In genomic region chr5:7764452-7764851, GRCh38 we compare ENCODE assay signal across 18 cellular contexts.
DNase-seq lines count a peak whose midpoint lies in the region; ATAC-seq and TF ChIP-seq lines count a peak whose summit lies in the region.
"Had no signal": no experiment of that assay in that cellular context is flagged by ENCODE, and none has a peak within 500 bp of the region (broad histone marks: within the 10 kb centered on the region; RNA-seq: fewer than 3 reads in every experiment).

No MANE protein-coding gene starts in this region.

- H3K36me3 Mint-ChIP-seq in activated T-helper 1 cell treated with anti-CD3 and anti-CD28 coated beads, Interleukin-12 subunit alpha, Interleukin-12 subunit beta, Interleukin-2, Interleukin-4 antibody, amounts not matched to agents 30 ng/mL and 10 ng/mL and 1 ng/mL, durations not matched to agents 14 hours and 24 hours and 36 hours (ENCODE audit: low read depth), result no peaks in the 10 kb centered on the region
- H3K36me3 Mint-ChIP-seq: CD14-positive monocyte; CD4-positive, alpha-beta memory T cell had no signal

- DNase-seq in dorsolateral prefrontal cortex, result no peak
- DNase-seq in gastrocnemius medialis, result no peak
- no peak for DNase-seq in vagina (ENCODE audit: extremely low spot score in 2 of 2)
- no peak for DNase-seq in activated T-helper 1 cell treated with anti-CD3 and anti-CD28 coated beads, Interleukin-12 subunit alpha, Interleukin-12 subunit beta, Interleukin-2, Interleukin-4 antibody, amounts not matched to agents 30 ng/mL and 10 ng/mL and 1 ng/mL, durations not matched to agents 14 hours and 24 hours and 36 hours (ENCODE audit: low spot score)
- no peak for DNase-seq in activated T-cell treated with anti-CD3 and anti-CD28 coated beads, Interleukin-2, amount 50 U/mL, for 48 hours
- no peak for DNase-seq in SHP77 (lab: John Stamatoyannopoulos, UW)
- DNase-seq: 8988T; CD4-positive, alpha-beta memory T cell; DMS79; GDM1; H7; IMR-90 had no signal

- H3K4me3 Mint-ChIP-seq in activated T-helper 1 cell treated with anti-CD3 and anti-CD28 coated beads, Interleukin-12 subunit alpha, Interleukin-12 subunit beta, Interleukin-2, Interleukin-4 antibody, amounts not matched to agents 30 ng/mL and 10 ng/mL and 1 ng/mL, durations not matched to agents 14 hours and 24 hours and 36 hours, result no peak overlapping the region
- H3K4me3 Mint-ChIP-seq: CD4-positive, alpha-beta memory T cell; GM23338 had no signal

- POLR2A ChIA-PET in HEK293 (lab: Yijun Ruan, JAX), result no interaction called here

- H3K36me3 ChIP-seq in HEK293 (ENCODE audit: control insufficient read depth in 2 of 2, insufficient read depth in 1 of 2, low read length in 2 of 2) (no peaks in the 10 kb centered on the region), gastrocnemius medialis (no peaks in the 10 kb centered on the region), vagina (no peaks in the 10 kb centered on the region)
- H3K36me3 ChIP-seq: BLaER1 had no signal

- H3K27ac Mint-ChIP-seq in activated T-helper 1 cell treated with anti-CD3 and anti-CD28 coated beads, Interleukin-12 subunit alpha, Interleukin-12 subunit beta, Interleukin-2, Interleukin-4 antibody, amounts not matched to agents 30 ng/mL and 10 ng/mL and 1 ng/mL, durations not matched to agents 14 hours and 24 hours and 36 hours, result no peak overlapping the region
- H3K27ac Mint-ChIP-seq: CD14-positive monocyte; CD4-positive, alpha-beta memory T cell had no signal

- H3K27ac ChIP-seq in HEK293 (ENCODE audit: extremely low read depth, low read depth, low read length), result no peak overlapping the region
- peak overlapping the region in 36 of 59 donors; percentile 3 to 79 (median 42) for H3K27ac ChIP-seq in dorsolateral prefrontal cortex
- H3K27ac ChIP-seq in gastrocnemius medialis, result peak overlapping the region; percentile 78 to 89 (median 84)
- H3K27ac ChIP-seq in vagina, result peak overlapping the region; percentile 73
- H3K27ac ChIP-seq: BLaER1, HL-60 had no signal

- in situ Hi-C loops in gastrocnemius medialis (cut with MboI; ENCODE audit: low sequenced_read_pairs in 4 of 4), result loop anchor here in 1 of 4 donors (25.0 kb wide), 1 partner anchor 377 kb away; the partner anchor contains the start of gene ADCY2

- H3K4me3 ChIP-seq in HEK293 (ENCODE audit: low read depth, low read length), result no peak overlapping the region
- H3K4me3 ChIP-seq in dorsolateral prefrontal cortex, result no peak overlapping the region
- H3K4me3 ChIP-seq in gastrocnemius medialis, result no peak overlapping the region
- no peak overlapping the region for H3K4me3 ChIP-seq in vagina
- H3K4me3 ChIP-seq: BLaER1, GM23338 had no signal

- CTCF ChIA-PET in HEK293 (lab: Yijun Ruan, JAX), result interaction anchor here (1.8 kb wide), 1 partner anchor 9 kb away, joined by 6 read pairs; no protein-coding TSS in a partner anchor

- H3K27me3 Mint-ChIP-seq in activated T-helper 1 cell treated with anti-CD3 and anti-CD28 coated beads, Interleukin-12 subunit alpha, Interleukin-12 subunit beta, Interleukin-2, Interleukin-4 antibody, amounts not matched to agents 30 ng/mL and 10 ng/mL and 1 ng/mL, durations not matched to agents 14 hours and 24 hours and 36 hours (ENCODE audit: insufficient read depth), result no peaks in the 10 kb centered on the region

- TF ChIP-seq POLR2A in gastrocnemius medialis (IDR thresholded peaks at IDR 0.05) (no peak), vagina (IDR thresholded peaks at IDR 0.05) (no peak)

- no peak for TF ChIP-seq CTCF in HEK293 (tag by site-specific recombination; IDR thresholded peaks at IDR 0.05)
- no peak for TF ChIP-seq CTCF in dorsolateral prefrontal cortex (IDR thresholded peaks at IDR 0.05 in 54 of 56, conservative IDR thresholded peaks at IDR 0.05 in 2 of 56; ENCODE audit: low read depth in 1 of 56, partially characterized antibody in 56 of 56)
- TF ChIP-seq CTCF in gastrocnemius medialis (IDR thresholded peaks at IDR 0.05 in 4 of 5, conservative IDR thresholded peaks at IDR 0.05 in 1 of 5), result no peak
- TF ChIP-seq CTCF in vagina (IDR thresholded peaks at IDR 0.05), result no peak

- no peaks in the 10 kb centered on the region for H3K9me3 Mint-ChIP-seq in activated T-helper 1 cell treated with anti-CD3 and anti-CD28 coated beads, Interleukin-12 subunit alpha, Interleukin-12 subunit beta, Interleukin-2, Interleukin-4 antibody, amounts not matched to agents 30 ng/mL and 10 ng/mL and 1 ng/mL, durations not matched to agents 14 hours and 24 hours and 36 hours
- H3K9me3 Mint-ChIP-seq: CD4-positive, alpha-beta memory T cell; GM23338 had no signal

- ATAC-seq in gastrocnemius medialis, result no peak
- ATAC-seq: GM23338, HCT116 had no signal

- intact Hi-C loops in dorsolateral prefrontal cortex (cut with DNase I), result no loop called here
- intact Hi-C loops in gastrocnemius medialis (cut with DNase I; ENCODE audit: low total_unique reads), result loop anchor here (5.0 kb wide), 2 partner anchors 352 to 1312 kb away; no protein-coding TSS in a partner anchor
- intact Hi-C loops in vagina (cut with DNase I), result no loop called here
- intact Hi-C loops in activated T-helper 1 cell treated with anti-CD3 and anti-CD28 coated beads, Interleukin-12 subunit alpha, Interleukin-12 subunit beta, Interleukin-2, Interleukin-4 antibody, amounts not matched to agents 30 ng/mL and 10 ng/mL and 1 ng/mL, durations not matched to agents 14 hours and 24 hours and 36 hours (cut with micrococcal nuclease), result no loop called here

- H3K4me1 ChIP-seq in HEK293 (ENCODE audit: control insufficient read depth, insufficient read depth, low read length) (peaks cover 2% of the 10 kb centered on the region; the same call in 1 of the 2 replicates), gastrocnemius medialis (peaks cover 14 to 51% of the 10 kb centered on the region in 2 donors), vagina (peaks cover 15% of the 10 kb centered on the region)
- H3K4me1 ChIP-seq: BLaER1 had no signal

- no peaks in the 10 kb centered on the region for H3K4me1 Mint-ChIP-seq in activated T-helper 1 cell treated with anti-CD3 and anti-CD28 coated beads, Interleukin-12 subunit alpha, Interleukin-12 subunit beta, Interleukin-2, Interleukin-4 antibody, amounts not matched to agents 30 ng/mL and 10 ng/mL and 1 ng/mL, durations not matched to agents 14 hours and 24 hours and 36 hours (ENCODE audit: low read depth)
- H3K4me1 Mint-ChIP-seq: CD14-positive monocyte had no signal

- H3K27me3 ChIP-seq in dorsolateral prefrontal cortex, result peaks cover 0 to 5% (median 0%) of the 10 kb centered on the region in 45 donors
- H3K27me3 ChIP-seq in gastrocnemius medialis, result no peaks in the 10 kb centered on the region
- H3K27me3 ChIP-seq in vagina, result no peaks in the 10 kb centered on the region
- H3K27me3 ChIP-seq: BLaER1 had no signal

- H3K9me3 ChIP-seq in HEK293 (ENCODE audit: control insufficient read depth, insufficient read depth, low read depth, low read length) (no peaks in the 10 kb centered on the region), gastrocnemius medialis (no peaks in the 10 kb centered on the region), vagina (no peaks in the 10 kb centered on the region)
- H3K9me3 ChIP-seq: BLaER1 had no signal

TF ChIP-seq in HEK293, 187 proteins besides CTCF, POLR2A, EP300 and RAD21:
- no peak for TF ChIP-seq ZNF830 (tag by site-specific recombination; IDR thresholded peaks at IDR 0.05; ENCODE audit: low read depth)
- TF ChIP-seq ATF2 (tag by site-specific recombination; IDR thresholded peaks at IDR 0.05; ENCODE audit: low read depth), result peak; percentile 77
- no peak for TF ChIP-seq KLF8 (tag by site-specific recombination; IDR thresholded peaks at IDR 0.05)
- no peak for TF ChIP-seq ZNF473 (tag by site-specific recombination; IDR thresholded peaks at IDR 0.05)
